12 cellular contexts compared by ENCODE assay signal in genomic region chr13:42064259-42064658, GRCh38. TPM values are rescaled to one million over a fixed set of nuclear protein-coding genes. Genes with fewer than 3 reads are reported as not detected.
DNase-seq lines count a peak whose midpoint lies in the region; TF ChIP-seq lines count a peak whose summit lies in the region.
"Had no signal": no experiment of that assay in that cellular context is flagged by ENCODE, and none has a peak within 500 bp of the region (broad histone marks: within the 10 kb centered on the region; RNA-seq: fewer than 3 reads in every experiment).

No MANE protein-coding gene starts in this region.

- H3K4me1 ChIP-seq in HEK293 (ENCODE audit: control insufficient read depth, insufficient read depth, low read length) (peaks cover 10% of the 10 kb centered on the region), fibroblast of lung (ENCODE audit: control insufficient read depth, extremely low read depth, insufficient read depth, low read length) (peaks cover 6% of the 10 kb centered on the region), suprapubic skin (no peaks in the 10 kb centered on the region)

- no peak overlapping the region for H3K4me3 Mint-ChIP-seq in T-helper 2 cell treated with Interferon-gamma antibody and Interleukin-4, amounts not matched to agents 5 μg/mL and 100 μg/mL, for 36 hours
- H3K4me3 Mint-ChIP-seq: activated CD8-positive, alpha-beta T cell treated with anti-CD3 and anti-CD28 coated beads, Interleukin-2, amount 10 ng/mL, durations not matched to agents 7 days and 5 days; CD8-positive, alpha-beta memory T cell had no signal

- POLR2A ChIA-PET in HEK293 (lab: Yijun Ruan, JAX): no interaction called here

- no peaks in the 10 kb centered on the region for H3K27me3 ChIP-seq in fibroblast of lung (ENCODE audit: control insufficient read depth, insufficient read depth, low read length)
- H3K27me3 ChIP-seq in suprapubic skin: no peaks in the 10 kb centered on the region

- no peak for TF ChIP-seq EP300 in suprapubic skin (IDR thresholded peaks at IDR 0.05)

- no peaks in the 10 kb centered on the region for H3K27me3 Mint-ChIP-seq in T-helper 2 cell treated with Interferon-gamma antibody and Interleukin-4, amounts not matched to agents 5 μg/mL and 100 μg/mL, for 36 hours (ENCODE audit: low read depth)
- H3K27me3 Mint-ChIP-seq: CD8-positive, alpha-beta memory T cell had no signal

- H3K9me3 Mint-ChIP-seq in T-helper 2 cell treated with Interferon-gamma antibody and Interleukin-4, amounts not matched to agents 5 μg/mL and 100 μg/mL, for 36 hours: no peaks in the 10 kb centered on the region
- H3K9me3 Mint-ChIP-seq: CD8-positive, alpha-beta memory T cell had no signal

- H3K36me3 Mint-ChIP-seq in T-helper 2 cell treated with Interferon-gamma antibody and Interleukin-4, amounts not matched to agents 5 μg/mL and 100 μg/mL, for 36 hours (ENCODE audit: low read depth): peaks cover 15% of the 10 kb centered on the region

- H4K20me1 ChIP-seq in fibroblast of lung (ENCODE audit: control insufficient read depth, extremely low read depth, insufficient read depth, low read length): no peaks in the 10 kb centered on the region

- DNase-seq in RPMI7951 (ENCODE audit: low read depth): peak; percentile 73
- peak; percentile 69 to 97 for DNase-seq in fibroblast of lung (ENCODE audit: low read depth in 2 of 2)
- DNase-seq in renal cortical epithelial cell (ENCODE audit: low read depth): peak; percentile 89
- DNase-seq in suprapubic skin (ENCODE audit: low spot score in 2 of 2): no peak
- no peak for DNase-seq in activated CD8-positive, alpha-beta memory T cell treated with anti-CD3 and anti-CD28 coated beads for 24 hours
- no peak for DNase-seq in T-helper 2 cell treated with Interferon-gamma antibody and Interleukin-4, amounts not matched to agents 5 μg/mL and 100 μg/mL, for 36 hours (ENCODE audit: low spot score)
- DNase-seq: activated CD8-positive, alpha-beta T cell treated with anti-CD3 and anti-CD28 coated beads, Interleukin-2, amount 10 ng/mL, durations not matched to agents 7 days and 5 days; activated gamma-delta T cell treated with Interleukin-2 at 50 U/mL for 16 hours; CD8-positive, alpha-beta memory T cell; NCI-H524 treated with DMSO at 0.1 percent for 48 hours; SHP77 had no signal

- peaks cover 4% of the 10 kb centered on the region for H3K79me2 ChIP-seq in fibroblast of lung (ENCODE audit: control insufficient read depth, insufficient read depth, low read length)

- no peak for TF ChIP-seq POLR2A in suprapubic skin (IDR thresholded peaks at IDR 0.05)

- H3K9ac ChIP-seq in fibroblast of lung (ENCODE audit: insufficient read depth, low read length): no peak overlapping the region

- TF ChIP-seq CTCF in HEK293 (tag by site-specific recombination; IDR thresholded peaks at IDR 0.05): no peak
- TF ChIP-seq CTCF in fibroblast of lung (conservative IDR thresholded peaks at IDR 0.05 in 1 of 2, IDR thresholded peaks at IDR 0.05 in 1 of 2; ENCODE audit: low read depth in 1 of 2, low read length in 2 of 2): no peak
- no peak for TF ChIP-seq CTCF in suprapubic skin (IDR thresholded peaks at IDR 0.05)

- no peak overlapping the region for H2AFZ ChIP-seq in fibroblast of lung (ENCODE audit: low read length)

- H3K4me3 ChIP-seq in HEK293 (ENCODE audit: low read depth, low read length) (no peak overlapping the region), fibroblast of lung (replicated peaks in 1 of 4; ENCODE audit: control extremely low read depth in 1 of 4, insufficient read depth in 1 of 4, low read depth in 3 of 4, low read length in 4 of 4) (no peak overlapping the region), suprapubic skin (no peak overlapping the region)

- no peak overlapping the region for H3K27ac Mint-ChIP-seq in T-helper 2 cell treated with Interferon-gamma antibody and Interleukin-4, amounts not matched to agents 5 μg/mL and 100 μg/mL, for 36 hours
- H3K27ac Mint-ChIP-seq: activated CD8-positive, alpha-beta T cell treated with anti-CD3 and anti-CD28 coated beads, Interleukin-2, amount 10 ng/mL, durations not matched to agents 7 days and 5 days had no signal

- H3K27ac ChIP-seq in HEK293 (ENCODE audit: extremely low read depth, low read depth, low read length) (no peak overlapping the region), fibroblast of lung (ENCODE audit: insufficient read depth, low read length) (no peak overlapping the region), suprapubic skin (no peak overlapping the region)

- H3K9me3 ChIP-seq in HEK293 (ENCODE audit: control insufficient read depth, insufficient read depth, low read depth, low read length): no peaks in the 10 kb centered on the region
- H3K9me3 ChIP-seq in fibroblast of lung (ENCODE audit: control insufficient read depth, insufficient read depth, low read depth, low read length): no peaks in the 10 kb centered on the region
- no peaks in the 10 kb centered on the region for H3K9me3 ChIP-seq in suprapubic skin

- 66% methylated on average over 6 of the region's 6 CpGs for WGBS in suprapubic skin

- peaks cover 8% of the 10 kb centered on the region for H3K4me1 Mint-ChIP-seq in T-helper 2 cell treated with Interferon-gamma antibody and Interleukin-4, amounts not matched to agents 5 μg/mL and 100 μg/mL, for 36 hours (ENCODE audit: low read depth)

- CTCF ChIA-PET in HEK293 (lab: Yijun Ruan, JAX): interaction anchor here (0.6 to 0.7 kb wide), 3 partner anchors 18 to 724 kb away, joined by 3 to 7 read pairs (median 6); no protein-coding TSS in a partner anchor

- H3K4me2 ChIP-seq in fibroblast of lung (ENCODE audit: extremely low read depth, insufficient read depth, low read length): no peak overlapping the region

- H3K36me3 ChIP-seq in HEK293 (ENCODE audit: control insufficient read depth in 2 of 2, insufficient read depth in 1 of 2, low read length in 2 of 2) (peaks cover 0 to 4% of the 10 kb centered on the region in 2 experiments; a peak in 2 of 3 replicates), fibroblast of lung (ENCODE audit: control insufficient read depth, insufficient read depth, low read length) (no peaks in the 10 kb centered on the region), suprapubic skin (no peaks in the 10 kb centered on the region)

TF ChIP-seq in HEK293, 187 proteins besides CTCF, POLR2A, EP300 and RAD21 (continues in another document):
- no peak for TF ChIP-seq ZBTB1 (tag by site-specific recombination; IDR thresholded peaks at IDR 0.05)
- TF ChIP-seq SALL2 (tag by site-specific recombination; IDR thresholded peaks at IDR 0.05; ENCODE audit: borderline replicate concordance): no peak
- no peak for TF ChIP-seq ZNF449 (tag by site-specific recombination; IDR thresholded peaks at IDR 0.05)
- TF ChIP-seq OSR2 (tag by site-specific recombination; IDR thresholded peaks at IDR 0.05): peak; percentile 79
- TF ChIP-seq ZBTB8A (tag by site-specific recombination; IDR thresholded peaks at IDR 0.05): peak; percentile 42; the same call in 1 of the 2 replicates
- 0 out of 2 replicates have a peak, but pooled peaks have one; percentile 42 for TF ChIP-seq KLF17 (tag by site-specific recombination; IDR thresholded peaks at IDR 0.05)
- no peak for TF ChIP-seq ZBTB11 (tag by site-specific recombination; conservative IDR thresholded peaks at IDR 0.05; ENCODE audit: low read depth)

RNA-seq across cellular contexts. Expression of gene DGKH, which starts 15.8 kb away (rescaled TPM):
- total RNA-seq in RPMI7951 (2014; rRNA removed; shearing (Covaris generic)): 3.6 and 4.4 TPM in 2 replicates
- total RNA-seq in fibroblast of lung: 5.6 and 7.9 TPM in 2 replicates
- polyA plus RNA-seq in fibroblast of lung: 4.3 and 6.1 TPM in 2 replicates
- 2.3 and 4.1 TPM in 2 replicates for polyA plus RNA-seq in fibroblast of lung (2012)
- polyA minus RNA-seq in fibroblast of lung (ENCODE audit: low replicate concordance): 7.8 and 16.2 TPM in 2 replicates
- total RNA-seq in renal cortical epithelial cell: 18.1 and 65.0 TPM in 2 replicates
- 10 to 100 TPM; 14.8 to 28.0 (median 16.9) TPM for total RNA-seq in suprapubic skin

Comparison
In these comparisons a context has a peak if more than half of its experiments do, and no peak if none do; other contexts are left out.
1. DNase-seq: peak in RPMI7951 (single experiment), fibroblast of lung (2 of 2) and renal cortical epithelial cell (single experiment); none in suprapubic skin (0 of 2), activated CD8-positive, alpha-beta memory T cell treated with anti-CD3 and anti-CD28 coated beads for 24 hours (single experiment) and T-helper 2 cell treated with Interferon-gamma antibody and Interleukin-4, amounts not matched to agents 5 μg/mL and 100 μg/mL, for 36 hours (single experiment).